Comparison of ENCODE assay signal across 1 cellular context in genomic region chr1:15744122-15744679, GRCh38.
TF ChIP-seq lines count a peak whose summit lies in the region.

No MANE protein-coding gene starts in this region.

TF ChIP-seq in HepG2, 621 proteins besides CTCF, POLR2A, EP300 and RAD21 (continued from another document and continues in another):
- TF ChIP-seq ZNF407 (CRISPR knock-in tag; IDR thresholded peaks at IDR 0.05; ENCODE audit: not compliant biosample characterization) (no peak), ZNF687 (CRISPR knock-in tag; IDR thresholded peaks at IDR 0.05) (peak; percentile 94), HMGXB4 (CRISPR knock-in tag; IDR thresholded peaks at IDR 0.05; ENCODE audit: borderline replicate concordance in 1 of 2, low read depth in 1 of 2) (peak in 1 of 2 experiments; percentile 39; a peak in 1 of 4 replicates), ZNF501 (CRISPR knock-in tag; IDR thresholded peaks at IDR 0.05) (0 out of 2 replicates have a peak, but pooled peaks have one; percentile 54), GMEB1 (CRISPR knock-in tag; IDR thresholded peaks at IDR 0.05; ENCODE audit: borderline replicate concordance) (no peak), ZNF101 (CRISPR knock-in tag; IDR thresholded peaks at IDR 0.05; ENCODE audit: borderline replicate concordance, low read depth) (no peak), ZNF430 (CRISPR knock-in tag; IDR thresholded peaks at IDR 0.05) (no peak), TFDP1 (CRISPR knock-in tag; IDR thresholded peaks at IDR 0.05; ENCODE audit: borderline replicate concordance) (peak; percentile 52; the same call in 1 of the 2 replicates), RORA (CRISPR knock-in tag; IDR thresholded peaks at IDR 0.05) (no peak), PCBP2 (optimal IDR thresholded peaks at IDR 0.05; ENCODE audit: low read depth, low read length, poor library complexity, severe bottlenecking) (no peak)
- TF ChIP-seq, protein P1, sequence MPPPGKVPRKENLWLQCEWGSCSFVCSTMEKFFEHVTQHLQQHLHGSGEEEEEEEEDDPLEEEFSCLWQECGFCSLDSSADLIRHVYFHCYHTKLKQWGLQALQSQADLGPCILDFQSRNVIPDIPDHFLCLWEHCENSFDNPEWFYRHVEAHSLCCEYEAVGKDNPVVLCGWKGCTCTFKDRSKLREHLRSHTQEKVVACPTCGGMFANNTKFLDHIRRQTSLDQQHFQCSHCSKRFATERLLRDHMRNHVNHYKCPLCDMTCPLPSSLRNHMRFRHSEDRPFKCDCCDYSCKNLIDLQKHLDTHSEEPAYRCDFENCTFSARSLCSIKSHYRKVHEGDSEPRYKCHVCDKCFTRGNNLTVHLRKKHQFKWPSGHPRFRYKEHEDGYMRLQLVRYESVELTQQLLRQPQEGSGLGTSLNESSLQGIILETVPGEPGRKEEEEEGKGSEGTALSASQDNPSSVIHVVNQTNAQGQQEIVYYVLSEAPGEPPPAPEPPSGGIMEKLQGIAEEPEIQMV (CRISPR knock-in tag; IDR thresholded peaks at IDR 0.05; ENCODE audit: low read depth) = no peak
- TF ChIP-seq, protein P2, sequence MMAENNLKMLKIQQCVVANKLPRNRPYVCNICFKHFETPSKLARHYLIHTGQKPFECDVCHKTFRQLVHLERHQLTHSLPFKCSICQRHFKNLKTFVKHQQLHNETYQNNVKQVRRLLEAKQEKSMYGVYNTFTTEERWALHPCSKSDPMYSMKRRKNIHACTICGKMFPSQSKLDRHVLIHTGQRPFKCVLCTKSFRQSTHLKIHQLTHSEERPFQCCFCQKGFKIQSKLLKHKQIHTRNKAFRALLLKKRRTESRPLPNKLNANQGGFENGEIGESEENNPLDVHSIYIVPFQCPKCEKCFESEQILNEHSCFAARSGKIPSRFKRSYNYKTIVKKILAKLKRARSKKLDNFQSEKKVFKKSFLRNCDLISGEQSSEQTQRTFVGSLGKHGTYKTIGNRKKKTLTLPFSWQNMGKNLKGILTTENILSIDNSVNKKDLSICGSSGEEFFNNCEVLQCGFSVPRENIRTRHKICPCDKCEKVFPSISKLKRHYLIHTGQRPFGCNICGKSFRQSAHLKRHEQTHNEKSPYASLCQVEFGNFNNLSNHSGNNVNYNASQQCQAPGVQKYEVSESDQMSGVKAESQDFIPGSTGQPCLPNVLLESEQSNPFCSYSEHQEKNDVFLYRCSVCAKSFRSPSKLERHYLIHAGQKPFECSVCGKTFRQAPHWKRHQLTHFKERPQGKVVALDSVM (CRISPR knock-in tag; IDR thresholded peaks at IDR 0.05) = no peak
- TF ChIP-seq, protein P3, sequence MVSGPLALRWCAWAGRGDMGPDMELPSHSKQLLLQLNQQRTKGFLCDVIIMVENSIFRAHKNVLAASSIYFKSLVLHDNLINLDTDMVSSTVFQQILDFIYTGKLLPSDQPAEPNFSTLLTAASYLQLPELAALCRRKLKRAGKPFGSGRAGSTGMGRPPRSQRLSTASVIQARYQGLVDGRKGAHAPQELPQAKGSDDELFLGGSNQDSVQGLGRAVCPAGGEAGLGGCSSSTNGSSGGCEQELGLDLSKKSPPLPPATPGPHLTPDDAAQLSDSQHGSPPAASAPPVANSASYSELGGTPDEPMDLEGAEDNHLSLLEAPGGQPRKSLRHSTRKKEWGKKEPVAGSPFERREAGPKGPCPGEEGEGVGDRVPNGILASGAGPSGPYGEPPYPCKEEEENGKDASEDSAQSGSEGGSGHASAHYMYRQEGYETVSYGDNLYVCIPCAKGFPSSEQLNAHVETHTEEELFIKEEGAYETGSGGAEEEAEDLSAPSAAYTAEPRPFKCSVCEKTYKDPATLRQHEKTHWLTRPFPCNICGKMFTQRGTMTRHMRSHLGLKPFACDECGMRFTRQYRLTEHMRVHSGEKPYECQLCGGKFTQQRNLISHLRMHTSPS (CRISPR knock-in tag; IDR thresholded peaks at IDR 0.05; ENCODE audit: low read depth) = peak; percentile 58
